ENCODE assay signal across 8 cellular contexts in the genomic region with DNA sequence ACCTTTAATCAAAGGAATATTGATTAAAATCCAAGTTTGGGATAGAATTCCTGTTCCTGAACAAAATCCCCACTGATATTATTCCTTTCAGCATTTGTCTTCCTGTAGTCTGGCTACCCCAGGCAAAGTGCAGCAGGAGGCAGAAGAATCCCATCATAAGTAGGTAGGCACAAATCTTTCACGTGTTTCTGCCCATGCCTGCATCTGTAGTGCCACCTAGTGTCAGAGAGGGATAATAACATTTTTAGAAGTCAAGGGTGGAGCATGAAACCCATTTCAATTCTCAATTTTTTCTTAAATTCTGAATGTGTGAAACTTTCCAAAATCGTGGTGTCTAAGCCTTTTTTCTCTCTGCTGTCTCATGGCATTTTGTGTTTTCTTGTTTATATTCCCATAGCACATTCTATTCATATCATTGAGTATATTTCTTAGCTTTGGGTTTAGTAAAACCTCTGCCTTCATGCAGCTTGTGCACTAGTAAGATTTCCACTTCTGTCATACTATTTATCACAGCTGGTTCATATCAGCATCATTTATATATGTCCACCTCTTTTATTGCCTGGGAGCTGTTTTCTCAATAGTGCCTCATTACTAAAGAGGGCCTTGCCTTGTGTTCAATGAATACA. TPM values are rescaled to one million over a fixed set of nuclear protein-coding genes. Genes with fewer than 3 reads are reported as not detected.
DNase-seq lines count a peak whose midpoint lies in the region; ATAC-seq, FAIRE-seq and TF ChIP-seq lines count a peak whose summit lies in the region.

No MANE protein-coding gene starts in this region.

- CTCF ChIA-PET in AG04449 (lab: Yijun Ruan, JAX), result interaction anchor here (0.7 to 2.0 kb wide), 13 partner anchors 9 to 639 kb away, joined by 3 to 18 read pairs (median 5); partner anchors contain the start of gene RERG

- peak; percentile 82 for TF ChIP-seq CTCF in AG04449 (IDR thresholded peaks at IDR 0.05; ENCODE audit: insufficient read depth, low read length, missing control alignments)
- TF ChIP-seq CTCF in GM12874 (IDR thresholded peaks at IDR 0.05; ENCODE audit: insufficient read depth, low read depth, low read length), result peak; percentile 75
- peak; percentile 82 for TF ChIP-seq CTCF in bronchial epithelial cell (IDR thresholded peaks at IDR 0.05; ENCODE audit: insufficient read depth, low read length, severe bottlenecking)

- H3K4me3 ChIP-seq in AG04449 (ENCODE audit: low read depth, low read length), result no peak overlapping the region
- H3K4me3 ChIP-seq in bronchial epithelial cell (ENCODE audit: low read depth, low read length), result no peak overlapping the region

- POLR2A ChIA-PET in AG04449 (lab: Yijun Ruan, JAX), result no interaction called here

- peak; percentile 81 for ATAC-seq in HG02642 (IDR thresholded peaks at IDR 0.05; ENCODE audit: poor library complexity, unreplicated experiment)
- peak; percentile 88 for ATAC-seq in SK-N-SH treated with all-trans-retinoic acid at 6 μM for 48 hours
- ATAC-seq in left colon, result peak; percentile 77

- DNase-seq in AG04449 (ENCODE audit: low read depth, low spot score) (no peak), NCI-H1105 treated with DMSO at 0.1 percent for 48 hours (lab: John Stamatoyannopoulos, UW) (peak; percentile 83), bronchial epithelial cell (ENCODE audit: low read depth) (peak; percentile 66), left colon (peak in 1 of 2 donors; percentile 32)
- DNase-seq in stimulated activated naive CD4-positive, alpha-beta T cell treated with Interleukin-2 at 50 U/mL for 16 hours (lab: John Stamatoyannopoulos, UW), result peak; percentile 2

- intact Hi-C loops in left colon (cut with DNase I, micrococcal nuclease), result loop anchor here in 1 of 2 donors (5.0 to 10.0 kb wide), 2 partner anchors 42 to 274 kb away; no protein-coding TSS in a partner anchor

- no peaks in the 10 kb centered on the region for H3K36me3 ChIP-seq in bronchial epithelial cell (ENCODE audit: control insufficient read depth, insufficient read depth, low read length)

- H3K27me3 ChIP-seq in bronchial epithelial cell (ENCODE audit: control insufficient read depth, insufficient read depth, low read length), result no peaks in the 10 kb centered on the region

- FAIRE-seq in bronchial epithelial cell (lab: Jason Lieb, UNC), result no peak

TF ChIP-seq in SK-N-SH treated with all-trans-retinoic acid at 6 μM for 48 hours, 23 proteins besides CTCF, POLR2A, EP300 and RAD21:
- TF ChIP-seq TCF4 (CRISPR knock-in tag; IDR thresholded peaks at IDR 0.05; ENCODE audit: borderline replicate concordance), result no peak

RNA-seq across cellular contexts. Expression of gene RERG, which starts 47.8 kb away (rescaled TPM):
- total RNA-seq in bronchial epithelial cell (0.13 and 0.53 TPM in 2 replicates), left colon (1 to 10 TPM in 1 of 2 donors, under 1 TPM in 1; 0.85 to 4.1 TPM)

RNA-seq across cellular contexts. Expression of gene PTPRO, which starts 53.3 kb away (rescaled TPM):
- total RNA-seq in bronchial epithelial cell, result under 0.01 TPM in 1 of 2 replicates, not detected in the other
- total RNA-seq in left colon, result 10 to 100 TPM; 15.7 to 21.9 TPM

Comparison
In these comparisons a context has a peak if more than half of its experiments do, and no peak if none do; other contexts are left out.
1. RNA of gene PTPRO, which starts 53.3 kb away (total RNA-seq): 15.7 to 21.9 TPM in left colon; under 0.01 TPM in bronchial epithelial cell; every median in the first group is over 10 times any median in the second.
2. Peak in every context shown above with its lines, with median percentiles within 50 percentile points of each other: CTCF ChIP-seq and ATAC-seq.